ENCODE assay signal across 26 cellular contexts in genomic region chr22:48306785-48307570, GRCh38.
DNase-seq lines count a peak whose midpoint lies in the region; ATAC-seq, FAIRE-seq and TF ChIP-seq lines count a peak whose summit lies in the region.
"Had no signal": no experiment of that assay in that cellular context is flagged by ENCODE, and none has a peak within 500 bp of the region (broad histone marks: within the 10 kb centered on the region; RNA-seq: fewer than 3 reads in every experiment).

No MANE protein-coding gene starts in this region.

- peaks cover 14% of the 10 kb centered on the region for H3K9me3 ChIP-seq in left ventricle myocardium inferior (replicated peaks)
- no peaks in the 10 kb centered on the region for H3K9me3 ChIP-seq in H1 (ENCODE audit: insufficient read depth in 2 of 2, low read depth in 1 of 2, low read length in 1 of 2)

- no peaks in the 10 kb centered on the region for H3K4me1 ChIP-seq in left ventricle myocardium inferior
- no peaks in the 10 kb centered on the region; a peak in 1 of 7 replicates for H3K4me1 ChIP-seq in H1 (replicated peaks in 1 of 4; ENCODE audit: control insufficient read depth in 3 of 4, insufficient read depth in 4 of 4, low read length in 3 of 4)
- H3K4me1 ChIP-seq: BE2C had no signal

- H3K4me3 ChIP-seq in left ventricle myocardium inferior (no peak overlapping the region), H1 (ENCODE audit: extremely low read depth in 1 of 4, insufficient read depth in 2 of 4, low read depth in 3 of 4, low read length in 4 of 4) (no peak overlapping the region)
- H3K4me3 ChIP-seq: GM23248 had no signal

- WGBS in H1 (ENCODE audit: extremely low coverage in 1 of 2, insufficient coverage in 1 of 2, insufficient read length in 1 of 2, insufficient replicate concordance in 2 of 2, low coverage in 1 of 2, low lambda C conversion rate in 2 of 2, missing lambda C conversion rate in 1 of 2), 2 experiments: 94% methylated on average over 18 of the region's 20 CpGs; no CpG with 5 or more reads in 1 of the 2 experiments

- no peaks in the 10 kb centered on the region for H3K79me1 ChIP-seq in H1 (ENCODE audit: low read depth, low read length)

- TF ChIP-seq RAD21 in H1 (IDR thresholded peaks at IDR 0.05 in 1 of 2, conservative IDR thresholded peaks at IDR 0.05 in 1 of 2; ENCODE audit: low read depth in 2 of 2, low read length in 2 of 2): no peak

- DNase-seq in Right ventricle myocardium superior (peak; percentile 34), left ventricle myocardium inferior (no peak), GM13976 (ENCODE audit: low spot score) (peak; percentile 11), H1 (ENCODE audit: low read depth in 1 of 2, low spot score in 2 of 2) (no peak), mesenteric fat pad (ENCODE audit: low spot score) (peak; percentile 87), NCI-H1694 (lab: John Stamatoyannopoulos, UW) (no peak), immature natural killer cell (no peak), dedifferentiated amniotic fluid mesenchymal stem cell (ENCODE audit: extremely low spot score) (no peak)
- DNase-seq: BE2C; C1 segment of cervical spinal cord; CD4-positive, CD25-positive, alpha-beta regulatory T cell; CD8-positive, alpha-beta memory T cell; COR-L47; DMS 273 treated with DMSO at 0.1 percent for 48 hours; DMS53; DND-41; EL; GM23248; HFFc6 had no signal

- no peak overlapping the region for H3K27ac Mint-ChIP-seq in immature natural killer cell
- H3K27ac Mint-ChIP-seq: CD4-positive, CD25-positive, alpha-beta regulatory T cell; CD8-positive, alpha-beta memory T cell; HFFc6; IgD-negative memory B cell had no signal

- H3K4me2 ChIP-seq in H1 (ENCODE audit: insufficient read depth in 1 of 2, low read depth in 2 of 2, low read length in 2 of 2): no peak overlapping the region

- no peak overlapping the region for H3K4me3 Mint-ChIP-seq in immature natural killer cell
- H3K4me3 Mint-ChIP-seq: CD4-positive, CD25-positive, alpha-beta regulatory T cell; CD8-positive, alpha-beta memory T cell; HFFc6; IgD-negative memory B cell had no signal

- no peak overlapping the region for H3K27ac ChIP-seq in left ventricle myocardium inferior (replicated peaks)
- no peak overlapping the region for H3K27ac ChIP-seq in H1 (ENCODE audit: low read depth, low read length)
- H3K27ac ChIP-seq: GM23248 had no signal

- peaks cover 0 to 11% (median 5%) of the 10 kb centered on the region in 6 donors for H3K9me3 Mint-ChIP-seq in immature natural killer cell

- no peak for ATAC-seq in Right ventricle myocardium superior (ENCODE audit: poor library complexity)
- ATAC-seq: HCT116, HepG2 had no signal

- TF ChIP-seq POLR2A in H1 (IDR thresholded peaks at IDR 0.05; ENCODE audit: control extremely low read depth in 1 of 2, low read depth in 2 of 2, low read length in 2 of 2): no peak

- H2BK20ac ChIP-seq in H1 (ENCODE audit: low read length): no peak overlapping the region

- CTCF ChIA-PET in H1 (lab: Charles Lee; ENCODE audit: partially characterized antibody): interaction anchor here (1.1 kb wide), 1 partner anchor 41 kb away, joined by 3 read pairs; no protein-coding TSS in a partner anchor

- H3K4me1 Mint-ChIP-seq in immature natural killer cell: no peaks in the 10 kb centered on the region
- H3K4me1 Mint-ChIP-seq: CD4-positive, CD25-positive, alpha-beta regulatory T cell; CD8-positive, alpha-beta memory T cell had no signal

- no peak overlapping the region for H3K9ac ChIP-seq in H1 (replicated peaks in 1 of 4; ENCODE audit: extremely low read depth in 1 of 4, low read depth in 3 of 4, low read length in 3 of 4)
- H3K9ac ChIP-seq: GM23248 had no signal

- no peaks in the 10 kb centered on the region for H4K20me1 ChIP-seq in H1 (replicated peaks in 1 of 2; ENCODE audit: control insufficient read depth in 1 of 2, insufficient read depth in 2 of 2, low read length in 2 of 2)

- no peak overlapping the region for H2AK5ac ChIP-seq in H1 (ENCODE audit: low read depth, low read length)

- H3K27me3 ChIP-seq in left ventricle myocardium inferior (ENCODE audit: low read depth) (peaks cover 66% of the 10 kb centered on the region), H1 (replicated peaks in 1 of 4; ENCODE audit: control insufficient read depth in 3 of 4, extremely low read depth in 1 of 4, insufficient read depth in 3 of 4, low read length in 3 of 4) (no peaks in the 10 kb centered on the region)
- H3K27me3 ChIP-seq: BE2C had no signal

- no peak overlapping the region for H2AFZ ChIP-seq in H1 (ENCODE audit: low read length)
- H2AFZ ChIP-seq: GM23248 had no signal

- no peak for TF ChIP-seq EP300 in H1 (IDR thresholded peaks at IDR 0.05; ENCODE audit: borderline replicate concordance in 1 of 2, low read depth in 2 of 2, low read length in 2 of 2)

- H3K36me3 ChIP-seq in left ventricle myocardium inferior (no peaks in the 10 kb centered on the region), H1 (ENCODE audit: control insufficient read depth in 2 of 4, insufficient read depth in 4 of 4, low read length in 3 of 4) (no peaks in the 10 kb centered on the region)
- H3K36me3 ChIP-seq: BE2C had no signal

- H3K18ac ChIP-seq in H1 (ENCODE audit: extremely low read depth, low read length): peak overlapping the region; percentile 38; the same call in 1 of the 2 replicates

- no peak overlapping the region for H3K14ac ChIP-seq in H1 (ENCODE audit: insufficient read length)

- H3K23me2 ChIP-seq in H1 (ENCODE audit: low read depth, low read length): no peaks in the 10 kb centered on the region; the same call in 1 of the 2 replicates

- no peak for FAIRE-seq in H1 (lab: Jason Lieb, UNC)
- FAIRE-seq: G401.6, GM12891, GM18507, H54, HepG2 had no signal

- no peaks in the 10 kb centered on the region for H3K79me2 ChIP-seq in H1 (ENCODE audit: control insufficient read depth in 1 of 2, insufficient read depth in 2 of 2, low read length in 2 of 2)

- POLR2A ChIA-PET in H1 (lab: Charles Lee; ENCODE audit: partially characterized antibody): no interaction called here

- intact Hi-C loops in Right ventricle myocardium superior (cut with DNase I): no loop called here
- intact Hi-C loops in left ventricle myocardium inferior (cut with micrococcal nuclease): no loop called here

- H4K91ac ChIP-seq in H1 (replicated peaks; ENCODE audit: insufficient read length, low read length): no peak overlapping the region

- H2BK120ac ChIP-seq in H1 (replicated peaks; ENCODE audit: low read depth, low read length): no peak overlapping the region

- H4K8ac ChIP-seq in H1 (ENCODE audit: extremely low read depth, insufficient read depth, low read length): no peak overlapping the region; the same call in 1 of the 2 replicates

- H3K4ac ChIP-seq in H1 (replicated peaks; ENCODE audit: insufficient read length, low read depth, low read length): no peak overlapping the region

- no peak overlapping the region for H3K23ac ChIP-seq in H1 (ENCODE audit: insufficient read length)

- H3K27me3 Mint-ChIP-seq in immature natural killer cell (ENCODE audit: low read depth in 3 of 3): peaks cover 1 to 4% (median 2%) of the 10 kb centered on the region in 3 donors
- H3K27me3 Mint-ChIP-seq: CD4-positive, CD25-positive, alpha-beta regulatory T cell had no signal

- TF ChIP-seq CTCF in left ventricle myocardium inferior (IDR thresholded peaks at IDR 0.05; ENCODE audit: borderline replicate concordance) (no peak), GM13976 (IDR thresholded peaks at IDR 0.05; ENCODE audit: borderline replicate concordance, control extremely low read depth, extremely low read depth, insufficient read depth, missing control alignments) (no peak), H1 (IDR thresholded peaks at IDR 0.05; ENCODE audit: control extremely low read depth in 1 of 3, insufficient read depth in 1 of 3, low read depth in 1 of 3, low read length in 3 of 3) (no peak)

- H2BK5ac ChIP-seq in H1 (ENCODE audit: low read depth, low read length): no peak overlapping the region

- H3K56ac ChIP-seq in H1 (replicated peaks; ENCODE audit: insufficient read length, low read depth, low read length): no peak overlapping the region

- H3K36me3 Mint-ChIP-seq in immature natural killer cell: peaks cover 0 to 4% (median 3%) of the 10 kb centered on the region in 3 donors
- H3K36me3 Mint-ChIP-seq: CD4-positive, CD25-positive, alpha-beta regulatory T cell; CD8-positive, alpha-beta memory T cell had no signal

- no peak overlapping the region for H2BK12ac ChIP-seq in H1 (ENCODE audit: low read depth, low read length)

- no peak overlapping the region for H2BK15ac ChIP-seq in H1 (ENCODE audit: low read length)

- no peak overlapping the region for H4K5ac ChIP-seq in H1 (ENCODE audit: insufficient read length, low read depth, low read length)

- in situ Hi-C loops in GM13976 (cut with MboI; ENCODE audit: low sequenced_read_pairs, unreplicated experiment): no loop called here

Comparison
In these comparisons a context has a peak if more than half of its experiments do, and no peak if none do; other contexts are left out.
1. DNase-seq: peak in Right ventricle myocardium superior (single experiment), GM13976 (single experiment) and mesenteric fat pad (single experiment); none in left ventricle myocardium inferior (single experiment), H1 (0 of 2), NCI-H1694 (single experiment), immature natural killer cell (0 of 3) and dedifferentiated amniotic fluid mesenchymal stem cell (single experiment).